In the genomic region with DNA sequence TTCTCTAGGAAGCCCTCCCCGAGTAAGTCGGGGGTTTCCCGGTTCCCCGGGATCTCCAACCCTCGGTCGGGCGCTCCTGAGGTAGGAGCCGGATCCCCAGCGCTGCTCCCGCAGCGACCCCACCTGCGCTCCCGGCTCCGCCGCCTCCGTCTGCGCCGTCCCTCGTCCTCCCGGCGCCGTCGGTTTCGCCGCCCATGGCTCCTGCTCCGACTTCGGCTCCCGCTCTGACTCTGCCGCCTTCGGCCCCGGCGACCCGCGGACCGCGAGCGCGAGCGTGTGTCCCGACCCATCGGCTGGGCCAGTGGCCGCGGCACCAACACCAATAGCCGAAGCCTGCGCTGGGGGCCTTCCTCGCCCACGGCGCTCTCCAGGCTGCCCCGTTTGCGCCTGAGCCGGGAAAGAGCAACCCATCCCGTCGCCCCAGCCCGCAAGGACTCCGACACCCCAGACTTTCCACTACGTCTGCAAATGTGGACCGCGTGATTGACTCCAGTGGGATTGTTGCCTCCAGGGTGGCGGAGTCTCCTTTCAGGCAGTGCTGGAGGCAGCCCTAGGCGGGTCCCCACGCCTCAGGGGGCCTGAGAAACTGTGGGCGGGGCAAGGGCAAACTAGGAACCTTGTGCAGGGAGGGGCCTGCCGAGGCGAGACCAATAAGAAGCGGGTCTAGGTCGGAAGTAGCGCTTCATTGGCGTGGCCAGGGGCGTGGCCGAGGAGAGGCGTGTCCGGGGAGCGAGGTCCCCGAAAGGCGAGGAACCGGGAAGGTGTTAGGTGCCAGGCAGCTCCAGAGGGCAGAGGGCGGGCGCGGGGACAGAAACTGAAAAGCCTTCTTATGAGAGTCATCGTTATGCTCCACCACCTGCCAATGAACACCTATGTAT, we compare ENCODE assay signal across 8 cellular contexts. TPM values are rescaled to one million over a fixed set of nuclear protein-coding genes. Genes with fewer than 3 reads are reported as not detected.
A peak's percentile ranks its signal among the peaks of the same experiment; 100 is the strongest.
DNase-seq lines count a peak whose midpoint lies in the region; ATAC-seq and TF ChIP-seq lines count a peak whose summit lies in the region.

TSS of gene CACTIN (minus strand) at position 318 of the 878 bp plus-strand sequence. CDS start at position 290, 28 bp downstream.

- no peaks in the 10 kb centered on the region; the same call in 1 of the 2 replicates for H3K9me3 ChIP-seq in AG04450 (ENCODE audit: control insufficient read depth, insufficient read depth, low read length)

- DNase-seq in AG04450 (ENCODE audit: low read depth, low spot score): peak; percentile 94
- DNase-seq in NCI-H446 treated with DMSO at 0.1 percent for 48 hours (lab: John Stamatoyannopoulos, UW): peak; percentile 96
- peak; percentile 98 for DNase-seq in cerebellar cortex (ENCODE audit: low spot score)
- peak; percentile 97 for DNase-seq in iris pigment epithelial cell (ENCODE audit: low read depth)
- peak; percentile 97 to 99 for DNase-seq in stimulated activated CD4-positive, alpha-beta T cell treated with anti-CD3 and anti-CD28 coated beads, Interleukin-12 subunit alpha, Interleukin-12 subunit beta, amount 100 ng/mL, for 24 hours (ENCODE audit: low read depth in 2 of 2)

- CTCF ChIA-PET in AG04450 (lab: Charles Lee): interaction anchor here (1.2 kb wide), 1 partner anchor 8 kb away, joined by 5 read pairs; no protein-coding TSS in a partner anchor

- no peaks in the 10 kb centered on the region for H3K27me3 ChIP-seq in AG04450 (ENCODE audit: control insufficient read depth, insufficient read depth, low read length)

- ATAC-seq in GM19023 (IDR thresholded peaks at IDR 0.05; ENCODE audit: unreplicated experiment): peak; percentile 86
- ATAC-seq in HG03280 (IDR thresholded peaks at IDR 0.05; ENCODE audit: unreplicated experiment): peak; percentile 91
- ATAC-seq in activated CD4-positive, CD25-positive, alpha-beta regulatory T cell treated with anti-CD3 and anti-CD28 coated beads, Interleukin-2, amount 50 U/mL, for 24 hours: peak; percentile 95 to 96

- peak within 1 kb of the TSS; percentile 96 for H3K27ac ChIP-seq in AG04450 (ENCODE audit: low read depth, low read length)

- POLR2A ChIA-PET in AG04450 (lab: Yijun Ruan, JAX): no interaction called here

- H3K4me3 ChIP-seq in AG04450 (ENCODE audit: low read depth, low read length): peak within 1 kb of the TSS; percentile 88

- no peak for TF ChIP-seq CTCF in AG04450 (IDR thresholded peaks at IDR 0.05; ENCODE audit: low read depth, low read length)

RNA-seq across cellular contexts. Expression of gene CACTIN, which starts in this region (rescaled TPM):
- polyA plus RNA-seq in AG04450 (2011; rRNA removed): 9.3 and 11.2 TPM in 2 replicates
- 6.5 and 6.8 TPM in 2 replicates for polyA minus RNA-seq in AG04450 (2011; rRNA and poly(A)+ RNA removed)

Comparison
In these comparisons a context has a peak if more than half of its experiments do, and no peak if none do; other contexts are left out.
1. Peak in every context shown above with its lines: DNase-seq, ATAC-seq, H3K4me3 ChIP-seq and H3K27ac ChIP-seq.